ENCODE assay signal across 1 cellular context in the genomic region with DNA sequence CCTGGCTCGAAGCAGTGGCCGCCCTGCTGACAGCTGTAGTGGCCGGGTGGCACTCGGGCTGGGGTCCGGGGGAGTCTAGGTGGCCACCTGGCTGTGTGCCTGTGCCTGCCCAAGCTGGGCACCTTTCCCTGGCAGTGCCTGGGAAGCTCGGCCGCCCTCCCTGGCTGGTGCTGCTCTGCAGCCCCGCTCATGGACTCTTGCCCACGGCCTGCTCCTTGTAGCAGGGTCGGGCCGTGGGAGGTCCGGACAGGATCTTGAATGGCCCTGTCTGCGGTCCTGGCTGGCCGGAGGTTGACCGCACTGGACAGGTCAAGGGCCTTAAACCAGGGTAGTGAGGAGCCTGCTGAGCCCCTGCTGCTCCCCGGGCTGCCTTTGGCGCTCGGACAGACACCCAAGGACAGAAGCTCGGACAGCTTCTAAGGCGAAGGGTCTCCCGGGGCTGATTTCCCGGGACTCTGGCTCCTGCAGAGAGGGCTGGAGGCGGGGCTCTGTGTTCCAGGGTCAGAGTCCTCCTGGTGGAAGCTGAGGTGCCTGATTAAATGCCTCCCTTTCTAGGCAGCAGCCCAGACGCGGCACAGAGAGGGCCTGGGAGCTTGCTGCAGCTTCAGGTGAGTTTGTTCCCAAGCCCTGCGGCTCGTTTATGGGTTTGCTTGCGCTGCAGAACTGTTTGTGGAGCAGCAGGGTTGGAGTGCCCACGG.
TF ChIP-seq lines count a peak whose summit lies in the region.

No MANE protein-coding gene starts in this region.

TF ChIP-seq in GM23338, 12 proteins besides CTCF, POLR2A, EP300 and RAD21 (continued from another document):
- TF ChIP-seq, protein P1, sequence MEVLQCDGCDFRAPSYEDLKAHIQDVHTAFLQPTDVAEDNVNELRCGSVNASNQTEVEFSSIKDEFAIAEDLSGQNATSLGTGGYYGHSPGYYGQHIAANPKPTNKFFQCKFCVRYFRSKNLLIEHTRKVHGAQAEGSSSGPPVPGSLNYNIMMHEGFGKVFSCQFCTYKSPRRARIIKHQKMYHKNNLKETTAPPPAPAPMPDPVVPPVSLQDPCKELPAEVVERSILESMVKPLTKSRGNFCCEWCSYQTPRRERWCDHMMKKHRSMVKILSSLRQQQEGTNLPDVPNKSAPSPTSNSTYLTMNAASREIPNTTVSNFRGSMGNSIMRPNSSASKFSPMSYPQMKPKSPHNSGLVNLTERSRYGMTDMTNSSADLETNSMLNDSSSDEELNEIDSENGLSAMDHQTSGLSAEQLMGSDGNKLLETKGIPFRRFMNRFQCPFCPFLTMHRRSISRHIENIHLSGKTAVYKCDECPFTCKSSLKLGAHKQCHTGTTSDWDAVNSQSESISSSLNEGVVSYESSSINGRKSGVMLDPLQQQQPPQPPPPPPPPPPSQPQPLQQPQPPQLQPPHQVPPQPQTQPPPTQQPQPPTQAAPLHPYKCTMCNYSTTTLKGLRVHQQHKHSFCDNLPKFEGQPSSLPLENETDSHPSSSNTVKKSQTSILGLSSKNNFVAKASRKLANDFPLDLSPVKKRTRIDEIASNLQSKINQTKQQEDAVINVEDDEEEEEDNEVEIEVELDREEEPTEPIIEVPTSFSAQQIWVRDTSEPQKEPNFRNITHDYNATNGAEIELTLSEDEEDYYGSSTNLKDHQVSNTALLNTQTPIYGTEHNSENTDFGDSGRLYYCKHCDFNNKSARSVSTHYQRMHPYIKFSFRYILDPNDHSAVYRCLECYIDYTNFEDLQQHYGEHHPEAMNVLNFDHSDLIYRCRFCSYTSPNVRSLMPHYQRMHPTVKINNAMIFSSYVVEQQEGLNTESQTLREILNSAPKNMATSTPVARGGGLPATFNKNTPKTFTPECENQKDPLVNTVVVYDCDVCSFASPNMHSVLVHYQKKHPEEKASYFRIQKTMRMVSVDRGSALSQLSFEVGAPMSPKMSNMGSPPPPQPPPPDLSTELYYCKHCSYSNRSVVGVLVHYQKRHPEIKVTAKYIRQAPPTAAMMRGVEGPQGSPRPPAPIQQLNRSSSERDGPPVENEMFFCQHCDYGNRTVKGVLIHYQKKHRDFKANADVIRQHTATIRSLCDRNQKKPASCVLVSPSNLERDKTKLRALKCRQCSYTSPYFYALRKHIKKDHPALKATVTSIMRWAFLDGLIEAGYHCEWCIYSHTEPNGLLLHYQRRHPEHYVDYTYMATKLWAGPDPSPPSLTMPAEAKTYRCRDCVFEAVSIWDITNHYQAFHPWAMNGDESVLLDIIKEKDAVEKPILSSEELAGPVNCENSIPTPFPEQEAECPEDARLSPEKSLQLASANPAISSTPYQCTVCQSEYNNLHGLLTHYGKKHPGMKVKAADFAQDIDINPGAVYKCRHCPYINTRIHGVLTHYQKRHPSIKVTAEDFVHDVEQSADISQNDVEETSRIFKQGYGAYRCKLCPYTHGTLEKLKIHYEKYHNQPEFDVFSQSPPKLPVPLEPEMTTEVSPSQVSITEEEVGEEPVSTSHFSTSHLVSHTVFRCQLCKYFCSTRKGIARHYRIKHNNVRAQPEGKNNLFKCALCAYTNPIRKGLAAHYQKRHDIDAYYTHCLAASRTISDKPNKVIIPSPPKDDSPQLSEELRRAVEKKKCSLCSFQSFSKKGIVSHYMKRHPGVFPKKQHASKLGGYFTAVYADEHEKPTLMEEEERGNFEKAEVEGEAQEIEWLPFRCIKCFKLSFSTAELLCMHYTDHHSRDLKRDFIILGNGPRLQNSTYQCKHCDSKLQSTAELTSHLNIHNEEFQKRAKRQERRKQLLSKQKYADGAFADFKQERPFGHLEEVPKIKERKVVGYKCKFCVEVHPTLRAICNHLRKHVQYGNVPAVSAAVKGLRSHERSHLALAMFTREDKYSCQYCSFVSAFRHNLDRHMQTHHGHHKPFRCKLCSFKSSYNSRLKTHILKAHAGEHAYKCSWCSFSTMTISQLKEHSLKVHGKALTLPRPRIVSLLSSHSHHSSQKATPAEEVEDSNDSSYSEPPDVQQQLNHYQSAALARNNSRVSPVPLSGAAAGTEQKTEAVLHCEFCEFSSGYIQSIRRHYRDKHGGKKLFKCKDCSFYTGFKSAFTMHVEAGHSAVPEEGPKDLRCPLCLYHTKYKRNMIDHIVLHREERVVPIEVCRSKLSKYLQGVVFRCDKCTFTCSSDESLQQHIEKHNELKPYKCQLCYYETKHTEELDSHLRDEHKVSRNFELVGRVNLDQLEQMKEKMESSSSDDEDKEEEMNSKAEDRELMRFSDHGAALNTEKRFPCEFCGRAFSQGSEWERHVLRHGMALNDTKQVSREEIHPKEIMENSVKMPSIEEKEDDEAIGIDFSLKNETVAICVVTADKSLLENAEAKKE (CRISPR knock-in tag; IDR thresholded peaks at IDR 0.05): no peak
- no peak for TF ChIP-seq EZH2 (IDR thresholded peaks at IDR 0.05; ENCODE audit: low read depth, unreplicated experiment)
- TF ChIP-seq ZNF331 (CRISPR knock-in tag; IDR thresholded peaks at IDR 0.05; ENCODE audit: low read depth): no peak
- TF ChIP-seq REST (IDR thresholded peaks at IDR 0.05; ENCODE audit: unreplicated experiment): no peak
- no peak for TF ChIP-seq CREB1 (CRISPR knock-in tag; IDR thresholded peaks at IDR 0.05; ENCODE audit: low read depth)
- no peak for TF ChIP-seq POLR2AphosphoS5 (IDR thresholded peaks at IDR 0.05; ENCODE audit: low read depth)
- TF ChIP-seq EZH2phosphoT487 (IDR thresholded peaks at IDR 0.05; ENCODE audit: unreplicated experiment): no peak
- TF ChIP-seq ZNF114 (CRISPR knock-in tag; IDR thresholded peaks at IDR 0.05): no peak
- TF ChIP-seq STAT1 (IDR thresholded peaks at IDR 0.05; ENCODE audit: unreplicated experiment): no peak
- TF ChIP-seq NANOG (IDR thresholded peaks at IDR 0.05; ENCODE audit: borderline replicate concordance): no peak
- TF ChIP-seq, protein P2, sequence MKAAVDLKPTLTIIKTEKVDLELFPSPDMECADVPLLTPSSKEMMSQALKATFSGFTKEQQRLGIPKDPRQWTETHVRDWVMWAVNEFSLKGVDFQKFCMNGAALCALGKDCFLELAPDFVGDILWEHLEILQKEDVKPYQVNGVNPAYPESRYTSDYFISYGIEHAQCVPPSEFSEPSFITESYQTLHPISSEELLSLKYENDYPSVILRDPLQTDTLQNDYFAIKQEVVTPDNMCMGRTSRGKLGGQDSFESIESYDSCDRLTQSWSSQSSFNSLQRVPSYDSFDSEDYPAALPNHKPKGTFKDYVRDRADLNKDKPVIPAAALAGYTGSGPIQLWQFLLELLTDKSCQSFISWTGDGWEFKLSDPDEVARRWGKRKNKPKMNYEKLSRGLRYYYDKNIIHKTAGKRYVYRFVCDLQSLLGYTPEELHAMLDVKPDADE (IDR thresholded peaks at IDR 0.05): no peak
